Comparison of ENCODE assay signal across 8 cellular contexts in the genomic region with DNA sequence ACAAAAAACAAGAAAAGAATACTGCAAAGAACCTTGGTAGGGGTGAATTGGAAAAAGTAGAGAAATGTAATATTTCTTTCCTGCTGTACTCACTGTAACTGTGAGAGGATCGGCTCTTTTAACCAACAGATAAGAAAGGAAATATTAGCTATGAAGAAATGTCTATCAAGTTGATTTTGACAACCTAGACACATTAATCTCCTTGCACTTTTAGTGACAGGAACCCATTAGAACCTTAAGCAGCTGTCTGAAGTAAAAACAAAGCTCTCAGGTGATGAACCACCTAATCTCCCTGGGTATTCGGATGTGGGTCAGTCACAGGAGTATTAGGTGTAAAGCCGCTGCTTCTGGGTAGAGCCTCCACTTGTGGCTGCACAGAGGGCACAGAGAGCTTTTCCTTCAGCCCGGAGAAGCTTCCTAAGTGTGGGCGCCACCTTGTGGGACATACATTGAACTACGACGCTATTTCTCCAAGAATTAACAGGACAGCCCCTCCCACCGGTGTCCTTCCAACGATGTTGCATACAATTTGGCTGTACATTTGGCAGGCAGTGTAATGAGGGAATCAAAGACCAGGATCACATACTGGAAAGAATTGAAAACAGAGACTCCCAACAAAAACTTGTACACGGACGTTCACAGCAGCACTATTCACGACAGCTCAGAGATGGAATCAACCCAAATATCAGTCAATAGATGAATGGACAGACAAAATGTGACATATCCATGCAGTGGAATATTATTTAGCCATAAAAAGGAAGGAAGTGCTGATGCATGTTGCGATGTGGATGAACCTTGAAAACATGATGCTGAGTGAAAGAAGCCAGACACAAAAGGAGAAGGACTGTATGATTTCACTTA. TPM values are rescaled to one million over a fixed set of nuclear protein-coding genes. Genes with fewer than 3 reads are reported as not detected.
DNase-seq lines count a peak whose midpoint lies in the region; ATAC-seq and TF ChIP-seq lines count a peak whose summit lies in the region.

No MANE protein-coding gene starts in this region.

- no peak for TF ChIP-seq POLR2A in HCT116 (IDR thresholded peaks at IDR 0.05; ENCODE audit: borderline replicate concordance, extremely low read depth, insufficient read depth, insufficient read length)

- H2AFZ ChIP-seq in HCT116 (ENCODE audit: low read depth, low read length, poor library complexity, severe bottlenecking): peak overlapping the region; percentile 87

- H3K36me3 ChIP-seq in Caco-2 (ENCODE audit: control insufficient read depth, insufficient read depth, low read length) (no peaks in the 10 kb centered on the region), HCT116 (ENCODE audit: control insufficient read depth in 1 of 2, insufficient read depth in 2 of 2, low read length in 2 of 2) (no peaks in the 10 kb centered on the region)

- H3K9me2 ChIP-seq in HCT116 (ENCODE audit: insufficient read depth): no peaks in the 10 kb centered on the region

- RAD21 ChIA-PET in HCT116 (lab: Charles Lee; ENCODE audit: low non-redundant PET in 1 of 2, low total read pairs in 2 of 2, uncharacterized antibody in 2 of 2, unreplicated experiment in 2 of 2): interaction anchor here in 1 of 2 experiments (1.2 to 1.4 kb wide), 2 partner anchors 59 to 60 kb away, joined by 5 read pairs; no protein-coding TSS in a partner anchor

- CTCF ChIA-PET in Caco-2 (lab: Charles Lee) (interaction anchor here (0.6 to 1.8 kb wide), 12 partner anchors 8 to 178 kb away, joined by 3 to 33 read pairs (median 5); partner anchors contain the start of genes ACAD10, ALDH2, BRAP and MAPKAPK5), HCT116 (lab: Charles Lee) (interaction anchor here (0.6 to 1.8 kb wide), 16 partner anchors 8 to 575 kb away, joined by 3 to 42 read pairs (median 4); partner anchors contain the start of genes BRAP and MAPKAPK5)

- no peaks in the 10 kb centered on the region for H4K20me1 ChIP-seq in HCT116 (ENCODE audit: insufficient read depth)

- peak overlapping the region; percentile 46 for H3K27ac Mint-ChIP-seq in Caco-2 (ENCODE audit: unreplicated experiment)

- BruUV-seq in Caco-2 (replicated peaks; lab: Mats Ljungman, UMichigan) (no TSS peak), HCT116 (replicated peaks; lab: Mats Ljungman, UMichigan) (no TSS peak)

- ATAC-seq in HCT116: peak; percentile 98
- peak; percentile 94 for ATAC-seq in sciatic nerve
- no peak for ATAC-seq in GM21528 (IDR thresholded peaks at IDR 0.05; ENCODE audit: low FRiP score, unreplicated experiment)

- TF ChIP-seq CTCF in Caco-2 (IDR thresholded peaks at IDR 0.05; ENCODE audit: insufficient read depth in 1 of 2, low read depth in 1 of 2, low read length in 1 of 2, severe bottlenecking in 1 of 2, unreplicated experiment in 1 of 2) (peak; percentile 72 to 77), HCT116 (IDR thresholded peaks at IDR 0.05 in 2 of 3, conservative IDR thresholded peaks at IDR 0.05 in 1 of 3; ENCODE audit: borderline replicate concordance in 1 of 3, insufficient read depth in 1 of 3, low read depth in 2 of 3, low read length in 2 of 3) (peak; percentile 78 to 88 (median 82)), astrocyte of the cerebellum (IDR thresholded peaks at IDR 0.05; ENCODE audit: low read depth, low read length, missing control alignments) (peak; percentile 79)

- H3K4me2 ChIP-seq in HCT116 (ENCODE audit: low read length): peak overlapping the region; percentile 24; the same call in 1 of the 2 replicates

- no peak overlapping the region for H3K9ac ChIP-seq in HCT116 (ENCODE audit: low read length)

- H3K27me3 ChIP-seq in Caco-2 (replicated peaks; ENCODE audit: control insufficient read depth, insufficient read depth, low read length) (no peaks in the 10 kb centered on the region), HCT116 (ENCODE audit: insufficient read depth, low read length) (no peaks in the 10 kb centered on the region)

- intact Hi-C loops in Caco-2 (cut with micrococcal nuclease; ENCODE audit: unreplicated experiment): loop anchor here (1.0 to 2.0 kb wide), 3 partner anchors 47 to 126 kb away; partner anchors contain the start of genes ACAD10 and ALDH2
- intact Hi-C loops in HCT116 (cut with micrococcal nuclease): loop anchor here (1.0 to 5.0 kb wide), 3 partner anchors 60 to 416 kb away; no protein-coding TSS in a partner anchor
- intact Hi-C loops in sciatic nerve (cut with DNase I): loop anchor here (2.0 kb wide), 1 partner anchor 58 kb away; no protein-coding TSS in a partner anchor

- DNase-seq in Caco-2: peak; percentile 76 to 79
- peak; percentile 76 for DNase-seq in HCT116 (ENCODE audit: low read depth, low spot score)
- DNase-seq in NCI-H2081 treated with DMSO at 0.1 percent for 48 hours (lab: John Stamatoyannopoulos, UW): peak; percentile 62
- DNase-seq in T1000 (lab: John Stamatoyannopoulos, UW): peak; percentile 11
- DNase-seq in astrocyte of the cerebellum (ENCODE audit: low read depth): peak; percentile 78
- peak; percentile 75 for DNase-seq in hepatic stellate cell (ENCODE audit: low spot score)
- DNase-seq in sciatic nerve (ENCODE audit: low spot score): peak; percentile 83

- in situ Hi-C loops in astrocyte of the cerebellum (cut with HindIII; ENCODE audit: low sequenced_read_pairs): no loop called here

- TF ChIP-seq RAD21 in HCT116 (IDR thresholded peaks at IDR 0.05; ENCODE audit: low read depth): peak; percentile 87

- H3K36me3 Mint-ChIP-seq in Caco-2 (ENCODE audit: insufficient read depth, unreplicated experiment): peaks cover 66% of the 10 kb centered on the region

- no peak overlapping the region for H3K4me3 Mint-ChIP-seq in Caco-2 (ENCODE audit: unreplicated experiment)

- H3K9me3 Mint-ChIP-seq in Caco-2 (ENCODE audit: unreplicated experiment): peaks cover 8% of the 10 kb centered on the region

- H3K9me3 ChIP-seq in Caco-2 (no peaks in the 10 kb centered on the region), HCT116 (ENCODE audit: control insufficient read depth in 1 of 2, insufficient read depth in 1 of 2, low read depth in 1 of 2, low read length in 2 of 2) (no peaks in the 10 kb centered on the region)

- H3K4me1 ChIP-seq in Caco-2: peaks cover 6% of the 10 kb centered on the region; the same call in 1 of the 2 replicates
- peaks cover 0 to 6% of the 10 kb centered on the region in 2 experiments; a peak in 2 of 4 replicates for H3K4me1 ChIP-seq in HCT116 (ENCODE audit: control insufficient read depth in 1 of 2, insufficient read depth in 2 of 2, low read length in 2 of 2)

- H3K4me1 Mint-ChIP-seq in Caco-2 (ENCODE audit: low read depth, unreplicated experiment): peaks cover 17% of the 10 kb centered on the region

- no peak overlapping the region for H3K27ac ChIP-seq in HCT116 (ENCODE audit: low read depth, low read length)

- POLR2A ChIA-PET in Caco-2 (lab: Charles Lee) (interaction anchor here (0.6 to 1.3 kb wide), 3 partner anchors 38 to 60 kb away, joined by 3 to 6 read pairs (median 3); no protein-coding TSS in a partner anchor), HCT116 (lab: Charles Lee) (no interaction called here)

- H3K4me3 ChIP-seq in Caco-2 (ENCODE audit: low read depth, low read length) (no peak overlapping the region), HCT116 (replicated peaks in 1 of 2; ENCODE audit: low read depth in 1 of 2, low read length in 2 of 2) (no peak overlapping the region), astrocyte of the cerebellum (ENCODE audit: low read depth, low read length) (no peak overlapping the region)

- no peaks in the 10 kb centered on the region for H3K79me2 ChIP-seq in HCT116 (ENCODE audit: insufficient read depth, low read length)

- no peaks in the 10 kb centered on the region for H3K27me3 Mint-ChIP-seq in Caco-2 (ENCODE audit: insufficient read depth, unreplicated experiment)

TF ChIP-seq in HCT116, 20 proteins besides CTCF, POLR2A, EP300 and RAD21:
- TF ChIP-seq YY1 (IDR thresholded peaks at IDR 0.05; ENCODE audit: extremely low read depth, insufficient replicate concordance, low read depth, low read length): peak; percentile 45
- TF ChIP-seq TCF7L2 (IDR thresholded peaks at IDR 0.05; ENCODE audit: borderline replicate concordance, extremely low read depth, insufficient read depth, insufficient read length): no peak

RNA-seq across cellular contexts. Expression of gene MAPKAPK5, which starts 28.9 kb away (rescaled TPM):
- total RNA-seq in Caco-2 (2022): 89.5 and 90.1 TPM in 2 replicates
- 57.9 TPM for total RNA-seq in HCT116 (2021; ENCODE audit: unreplicated experiment)
- polyA plus RNA-seq in HCT116 (2012): 34.0 and 36.8 TPM in 2 replicates
- 50.5 TPM for total RNA-seq in sciatic nerve

RNA-seq across cellular contexts. Expression of gene ALDH2, which starts 46.4 kb away (rescaled TPM):
- total RNA-seq in Caco-2 (2022) (170 and 196 TPM in 2 replicates), HCT116 (2021; ENCODE audit: unreplicated experiment) (32.9 TPM), sciatic nerve (75.3 TPM)
- 44.6 and 54.0 TPM in 2 replicates for polyA plus RNA-seq in HCT116 (2012)

Comparison
In these comparisons a context has a peak if more than half of its experiments do, and no peak if none do; other contexts are left out.
1. DNase-seq: peak in every context shown above with its lines; median percentile 83 in sciatic nerve; 78 in astrocyte of the cerebellum; 78 in Caco-2; 76 in HCT116; 75 in hepatic stellate cell; 62 in NCI-H2081 treated with DMSO at 0.1 percent for 48 hours; 11 in T1000.